ENCODE assay signal across 6 cellular contexts in the genomic region with DNA sequence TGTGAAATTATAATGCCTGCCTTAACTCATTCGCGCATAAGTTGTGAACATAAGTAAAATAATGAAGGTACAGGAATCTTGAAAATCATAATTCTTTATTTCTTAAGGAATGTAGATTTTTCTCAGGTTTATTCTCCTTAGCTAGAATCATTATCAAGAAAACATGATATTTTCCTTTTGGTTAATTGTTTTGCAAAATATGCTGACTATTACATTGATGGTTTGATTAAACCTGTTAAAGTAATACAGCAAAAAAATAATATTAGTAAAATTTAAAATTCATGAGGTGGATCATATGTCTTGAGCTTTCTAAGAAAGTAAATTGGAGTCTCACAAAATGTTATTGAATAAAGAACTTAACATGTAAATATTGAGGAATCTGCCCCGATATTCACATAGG.
"Had no signal": no experiment of that assay in that cellular context is flagged by ENCODE, and none has a peak within 500 bp of the region (broad histone marks: within the 10 kb centered on the region; RNA-seq: fewer than 3 reads in every experiment).

No MANE protein-coding gene starts in this region.

- ATAC-seq: GM23338 had no signal

- H3K4me3 ChIP-seq: GM23338 had no signal

- FAIRE-seq: H1, H54 had no signal

- DNase-seq: H9, HCEC 1CT, KG1 had no signal

- H2AFZ ChIP-seq: GM23338 had no signal

- H3K4me2 ChIP-seq: GM23338 had no signal
